In the genomic region with DNA sequence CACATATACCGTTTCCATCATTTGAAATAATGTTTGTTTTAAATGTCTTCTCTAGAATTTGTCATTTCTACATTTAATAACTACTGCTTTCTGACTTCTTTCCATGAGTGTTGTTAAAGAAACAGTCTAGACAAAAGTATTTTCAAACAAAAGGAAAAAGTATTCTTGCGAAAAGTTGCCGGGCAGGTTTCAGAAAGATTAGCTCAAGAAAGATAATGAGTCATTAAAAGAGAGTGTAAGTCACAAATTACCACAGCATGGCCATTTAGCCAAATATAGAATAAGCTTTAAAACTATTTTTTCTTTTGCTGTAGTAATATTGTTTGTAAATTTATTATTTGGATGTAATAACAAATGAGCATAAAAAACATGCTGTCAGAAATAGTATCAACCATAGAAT, we compare ENCODE assay signal across 24 cellular contexts.
"Had no signal": no experiment of that assay in that cellular context is flagged by ENCODE, and none has a peak within 500 bp of the region (broad histone marks: within the 10 kb centered on the region; RNA-seq: fewer than 3 reads in every experiment).

No MANE protein-coding gene starts in this region.

- ATAC-seq: left lung; naive thymus-derived CD4-positive, alpha-beta T cell; right lobe of liver; stimulated activated effector memory CD8-positive, alpha-beta T cell treated with anti-CD3 and anti-CD28 coated beads, Interleukin-12 subunit alpha, Interleukin-12 subunit beta, amount 100 ng/mL, for 72 hours had no signal

- H3K4me1 ChIP-seq: esophagus muscularis mucosa, left lung, parathyroid adenoma, right lobe of liver, stomach, thyroid gland had no signal

- H3K9ac ChIP-seq: neural progenitor cell, parathyroid adenoma had no signal

- H3K27me3 ChIP-seq: dorsolateral prefrontal cortex, esophagus muscularis mucosa, left lung, neural progenitor cell, right lobe of liver, stomach, thyroid gland had no signal

- DNase-seq: cerebellar nuclear complex; dorsolateral prefrontal cortex; effector CD4-positive, alpha-beta T cell; foreskin melanocyte; hypothalamus; immature natural killer cell; islet precursor cell; left lung; mesendoderm; midbrain; naive thymus-derived CD4-positive, alpha-beta T cell; right lobe of liver; small intestine; stimulated activated CD4-positive, alpha-beta T cell treated with anti-CD3 and anti-CD28 coated beads, Interleukin-12 subunit alpha, Interleukin-12 subunit beta, amount 100 ng/mL, for 4 hours; stimulated activated CD4-positive, alpha-beta T cell treated with anti-CD3 and anti-CD28 coated beads, Interleukin-1b, Interleukin-23, amount 100 ng/mL, for 48 hours; stimulated activated CD4-positive, alpha-beta T cell treated with anti-CD3 and anti-CD28 coated beads, Interleukin-4, amount 100 ng/mL, for 24 hours; stimulated activated naive CD4-positive, alpha-beta T cell treated with Interleukin-2 at 50 U/mL for 16 hours; stomach; thyroid gland had no signal

- H3K9me3 ChIP-seq: right lobe of liver, thyroid gland had no signal

- H3K27ac ChIP-seq: dorsolateral prefrontal cortex, esophagus muscularis mucosa, left lung, neural progenitor cell, parathyroid adenoma, right lobe of liver, stomach, thyroid gland had no signal

- H3K36me3 ChIP-seq: esophagus muscularis mucosa, left lung, neural progenitor cell, right lobe of liver, stomach, thyroid gland had no signal

- H2AFZ ChIP-seq: neural progenitor cell, parathyroid adenoma had no signal

- FAIRE-seq: colon, small intestine had no signal

- H3K79me2 ChIP-seq: parathyroid adenoma had no signal

- H3K4me2 ChIP-seq: neural progenitor cell had no signal

- H3K4me3 ChIP-seq: dorsolateral prefrontal cortex, esophagus muscularis mucosa, left lung, neural progenitor cell, right lobe of liver, stomach, thyroid gland had no signal
